8 cellular contexts compared by ENCODE assay signal in genomic region chr14:56333361-56334279, GRCh38.
DNase-seq lines count a peak whose midpoint lies in the region; ATAC-seq, FAIRE-seq and TF ChIP-seq lines count a peak whose summit lies in the region.

No MANE protein-coding gene starts in this region.

- no peak for TF ChIP-seq CTCF in D721Med (IDR thresholded peaks at IDR 0.05; ENCODE audit: insufficient read depth, missing control alignments)

- no peak overlapping the region for H3K27ac Mint-ChIP-seq in activated CD4-positive, alpha-beta T cell treated with anti-CD3 and anti-CD28 coated beads, Interleukin-2, amount 10 ng/mL, durations not matched to agents 24 days and 14 days

- DNase-seq in D721Med (ENCODE audit: insufficient read length, low spot score) (no peak), NCI-H1694 treated with DMSO at 0.1 percent for 48 hours (lab: John Stamatoyannopoulos, UW) (peak; percentile 46), amniotic epithelial cell (ENCODE audit: low read depth) (peak; percentile 80), lung microvascular endothelial cell (ENCODE audit: low read depth in 2 of 2) (peak; percentile 87 to 93), COR-L47 (lab: John Stamatoyannopoulos, UW) (no peak), HUDEP-2 (lab: John Stamatoyannopoulos, UW; ENCODE audit: unreplicated experiment in 76 of 76) (no peak)
- DNase-seq in activated CD4-positive, alpha-beta T cell treated with anti-CD3 and anti-CD28 coated beads, Interleukin-2, amount 10 ng/mL, durations not matched to agents 24 days and 14 days = no peak

- no peaks in the 10 kb centered on the region for H3K36me3 Mint-ChIP-seq in activated CD4-positive, alpha-beta T cell treated with anti-CD3 and anti-CD28 coated beads, Interleukin-2, amount 10 ng/mL, durations not matched to agents 24 days and 14 days (ENCODE audit: low read depth)

- intact Hi-C loops in activated CD4-positive, alpha-beta T cell treated with anti-CD3 and anti-CD28 coated beads, Interleukin-2, amount 10 ng/mL, durations not matched to agents 24 days and 14 days (cut with micrococcal nuclease) = no loop called here

- H3K27me3 Mint-ChIP-seq in activated CD4-positive, alpha-beta T cell treated with anti-CD3 and anti-CD28 coated beads, Interleukin-2, amount 10 ng/mL, durations not matched to agents 24 days and 14 days = no peaks in the 10 kb centered on the region

- no peak for ATAC-seq in HG03135 (IDR thresholded peaks at IDR 0.05; ENCODE audit: unreplicated experiment)

- no peak overlapping the region for H3K4me3 Mint-ChIP-seq in activated CD4-positive, alpha-beta T cell treated with anti-CD3 and anti-CD28 coated beads, Interleukin-2, amount 10 ng/mL, durations not matched to agents 24 days and 14 days

- peaks cover 15% of the 10 kb centered on the region for H3K4me1 Mint-ChIP-seq in activated CD4-positive, alpha-beta T cell treated with anti-CD3 and anti-CD28 coated beads, Interleukin-2, amount 10 ng/mL, durations not matched to agents 24 days and 14 days

- no peaks in the 10 kb centered on the region for H3K9me3 Mint-ChIP-seq in activated CD4-positive, alpha-beta T cell treated with anti-CD3 and anti-CD28 coated beads, Interleukin-2, amount 10 ng/mL, durations not matched to agents 24 days and 14 days

- peak; percentile 55 for FAIRE-seq in D721Med (lab: Jason Lieb, UNC)

Comparison
In these comparisons a context has a peak if more than half of its experiments do, and no peak if none do; other contexts are left out.
1. DNase-seq: peak in NCI-H1694 treated with DMSO at 0.1 percent for 48 hours (single experiment), amniotic epithelial cell (single experiment) and lung microvascular endothelial cell (2 of 2); none in D721Med (single experiment), COR-L47 (single experiment), activated CD4-positive, alpha-beta T cell treated with anti-CD3 and anti-CD28 coated beads, Interleukin-2, amount 10 ng/mL, durations not matched to agents 24 days and 14 days (single experiment) and HUDEP-2 (0 of 76).